In genomic region chr10:58412502-58412961, GRCh38 we compare ENCODE assay signal across 12 cellular contexts. TPM values are rescaled to one million over a fixed set of nuclear protein-coding genes. Genes with fewer than 3 reads are reported as not detected.
DNase-seq lines count a peak whose midpoint lies in the region; ATAC-seq, FAIRE-seq and TF ChIP-seq lines count a peak whose summit lies in the region.
"Had no signal": no experiment of that assay in that cellular context is flagged by ENCODE, and none has a peak within 500 bp of the region (broad histone marks: within the 10 kb centered on the region; RNA-seq: fewer than 3 reads in every experiment).

No MANE protein-coding gene starts in this region.

- H4K20me1 ChIP-seq in GM23248 (ENCODE audit: insufficient read depth), result no peaks in the 10 kb centered on the region

- peaks cover 21% of the 10 kb centered on the region for H3K4me1 ChIP-seq in GM23248 (ENCODE audit: insufficient read depth)

- no peaks in the 10 kb centered on the region for H3K27me3 Mint-ChIP-seq in activated CD8-positive, alpha-beta T cell treated with anti-CD3 and anti-CD28 coated beads, Interleukin-2, amount 10 ng/mL, durations not matched to agents 7 days and 5 days (ENCODE audit: low read depth)

- no peaks in the 10 kb centered on the region for H3K36me3 Mint-ChIP-seq in activated CD8-positive, alpha-beta T cell treated with anti-CD3 and anti-CD28 coated beads, Interleukin-2, amount 10 ng/mL, durations not matched to agents 7 days and 5 days (ENCODE audit: low read depth)

- peak; percentile 88 for DNase-seq in GM23248
- DNase-seq in NCI-H82 treated with DMSO at 0.1 percent for 48 hours (lab: John Stamatoyannopoulos, UW; ENCODE audit: unreplicated experiment), result peak; percentile 27
- peak; percentile 30 for DNase-seq in epithelial cell of proximal tubule (ENCODE audit: low read depth)
- peak; percentile 19 for DNase-seq in retinal pigment epithelial cell (ENCODE audit: low read depth)
- DNase-seq in DMS53 treated with DMSO at 0.1 percent for 48 hours (lab: John Stamatoyannopoulos, UW; ENCODE audit: unreplicated experiment), result no peak
- DNase-seq in D721Med (ENCODE audit: insufficient read length, low spot score), result no peak
- no peak for DNase-seq in activated CD8-positive, alpha-beta T cell treated with anti-CD3 and anti-CD28 coated beads, Interleukin-2, amount 10 ng/mL, durations not matched to agents 7 days and 5 days
- DNase-seq: anterior cingulate cortex, DND-41, erythroblast, NCI-H2029 had no signal

- ATAC-seq in GM18907 (IDR thresholded peaks at IDR 0.05; ENCODE audit: unreplicated experiment), result no peak
- no peak for ATAC-seq in activated CD8-positive, alpha-beta T cell treated with anti-CD3 and anti-CD28 coated beads, Interleukin-2, amount 10 ng/mL, durations not matched to agents 7 days and 5 days

- H3K36me3 ChIP-seq in GM23248 (ENCODE audit: low read depth), result no peaks in the 10 kb centered on the region

- H3K27ac ChIP-seq in GM23248, result peak overlapping the region; percentile 69

- H3K4me3 Mint-ChIP-seq in activated CD8-positive, alpha-beta T cell treated with anti-CD3 and anti-CD28 coated beads, Interleukin-2, amount 10 ng/mL, durations not matched to agents 7 days and 5 days, result no peak overlapping the region

- H3K27ac Mint-ChIP-seq in activated CD8-positive, alpha-beta T cell treated with anti-CD3 and anti-CD28 coated beads, Interleukin-2, amount 10 ng/mL, durations not matched to agents 7 days and 5 days, result no peak overlapping the region

- TF ChIP-seq CTCF in epithelial cell of proximal tubule (conservative IDR thresholded peaks at IDR 0.05; ENCODE audit: low read depth, low read length) (peak; percentile 38), retinal pigment epithelial cell (conservative IDR thresholded peaks at IDR 0.05; ENCODE audit: low read depth, low read length) (no peak), D721Med (IDR thresholded peaks at IDR 0.05; ENCODE audit: insufficient read depth, missing control alignments) (no peak)

- 4 to 5% methylated on average over 2 of the region's 2 CpGs for WGBS in GM23248 (ENCODE audit: low coverage in 1 of 2, low lambda C conversion rate in 2 of 2, missing lambda C conversion rate in 2 of 2), 2 experiments

- in situ Hi-C loops in GM23248 (cut with MboI), result loop anchor here (10.0 to 25.0 kb wide), 5 partner anchors 112 to 1200 kb away; no protein-coding TSS in a partner anchor

- H3K9me3 Mint-ChIP-seq in activated CD8-positive, alpha-beta T cell treated with anti-CD3 and anti-CD28 coated beads, Interleukin-2, amount 10 ng/mL, durations not matched to agents 7 days and 5 days (ENCODE audit: insufficient read depth), result no peaks in the 10 kb centered on the region

- H3K79me2 ChIP-seq in GM23248 (ENCODE audit: insufficient read depth), result no peaks in the 10 kb centered on the region

- H3K9me2 ChIP-seq in GM23248 (ENCODE audit: insufficient read depth), result no peaks in the 10 kb centered on the region

- POLR2A ChIA-PET in activated CD8-positive, alpha-beta T cell treated with anti-CD3 and anti-CD28 coated beads, Interleukin-2, amount 10 ng/mL, durations not matched to agents 7 days and 5 days (lab: Charles Lee), result no interaction called here

- peaks cover 13% of the 10 kb centered on the region; the same call in 1 of the 2 replicates for H3F3A ChIP-seq in GM23248 (ENCODE audit: insufficient read depth)

- H3K9me3 ChIP-seq in GM23248 (ENCODE audit: low read depth), result no peaks in the 10 kb centered on the region

- H3K4me3 ChIP-seq in GM23248, result no peak overlapping the region
- no peak overlapping the region for H3K4me3 ChIP-seq in epithelial cell of proximal tubule (ENCODE audit: low read depth, low read length)
- no peak overlapping the region for H3K4me3 ChIP-seq in retinal pigment epithelial cell (ENCODE audit: low read length)

- FAIRE-seq in D721Med (lab: Jason Lieb, UNC), result no peak

- peak overlapping the region; percentile 42 for H3K9ac ChIP-seq in GM23248

- peak overlapping the region; percentile 12 for H3K4me2 ChIP-seq in GM23248 (ENCODE audit: unreplicated experiment)

- H2AFZ ChIP-seq in GM23248, result no peak overlapping the region

- H3K4me1 Mint-ChIP-seq in activated CD8-positive, alpha-beta T cell treated with anti-CD3 and anti-CD28 coated beads, Interleukin-2, amount 10 ng/mL, durations not matched to agents 7 days and 5 days (ENCODE audit: low read depth), result no peaks in the 10 kb centered on the region

- H3K27me3 ChIP-seq in GM23248 (replicated peaks; ENCODE audit: insufficient read depth), result no peaks in the 10 kb centered on the region

- CTCF ChIA-PET in activated CD8-positive, alpha-beta T cell treated with anti-CD3 and anti-CD28 coated beads, Interleukin-2, amount 10 ng/mL, durations not matched to agents 7 days and 5 days (lab: Charles Lee), result no interaction called here

RNA-seq across cellular contexts. Expression of gene TFAM, which starts 27.3 kb away (rescaled TPM):
- total RNA-seq in GM23248 (2014; rRNA removed; shearing (Covaris generic)), result 12.5 and 20.0 TPM in 2 replicates
- polyA plus RNA-seq in GM23248 (2016; fragmentation: Nextera tagmentation; extraction: Ambion mirVana), result 17.8 and 20.6 TPM in 2 replicates
- total RNA-seq in epithelial cell of proximal tubule, result 43.4 and 44.9 TPM in 2 replicates
- total RNA-seq in activated CD8-positive, alpha-beta T cell treated with anti-CD3 and anti-CD28 coated beads, Interleukin-2, amount 10 ng/mL, durations not matched to agents 7 days and 5 days, result 10 to 100 TPM; 64.1 to 67.2 TPM

Comparison
In these comparisons a context has a peak if more than half of its experiments do, and no peak if none do; other contexts are left out.
1. DNase-seq: peak in GM23248 (single experiment), NCI-H82 treated with DMSO at 0.1 percent for 48 hours (single experiment), epithelial cell of proximal tubule (single experiment) and retinal pigment epithelial cell (single experiment); none in DMS53 treated with DMSO at 0.1 percent for 48 hours (single experiment), D721Med (single experiment) and activated CD8-positive, alpha-beta T cell treated with anti-CD3 and anti-CD28 coated beads, Interleukin-2, amount 10 ng/mL, durations not matched to agents 7 days and 5 days (single experiment).